In genomic region chr7:92517626-92518025, GRCh38 we compare ENCODE assay signal across 1 cellular context.
TF ChIP-seq lines count a peak whose summit lies in the region.

No MANE protein-coding gene starts in this region.

TF ChIP-seq in HCT116, 20 proteins besides CTCF, POLR2A, EP300 and RAD21:
- peak; percentile 32; the same call in 1 of the 2 replicates for TF ChIP-seq JUND (IDR thresholded peaks at IDR 0.05)
- TF ChIP-seq TCF7L2 (IDR thresholded peaks at IDR 0.05; ENCODE audit: borderline replicate concordance, extremely low read depth, insufficient read depth, insufficient read length): no peak
- TF ChIP-seq FOSL1 (IDR thresholded peaks at IDR 0.05; ENCODE audit: low read depth): peak; percentile 58
